8 cellular contexts compared by ENCODE assay signal in genomic region chr22:41526802-41527799, GRCh38. TPM values are rescaled to one million over a fixed set of nuclear protein-coding genes. Genes with fewer than 3 reads are reported as not detected.
DNase-seq lines count a peak whose midpoint lies in the region; ATAC-seq and TF ChIP-seq lines count a peak whose summit lies in the region.

No MANE protein-coding gene starts in this region.

- CTCF ChIA-PET in activated CD4-positive, alpha-beta memory T cell treated with anti-CD3 and anti-CD28 coated beads for 36 hours (lab: Charles Lee) = interaction anchor here (0.6 to 6.0 kb wide), 26 partner anchors 10 to 475 kb away, joined by 3 to 113 read pairs (median 3); partner anchors contain the start of genes ACO2, PHF5A and ZC3H7B
- CTCF ChIA-PET in naive thymus-derived CD4-positive, alpha-beta T cell (lab: Charles Lee) = interaction anchor here (0.6 to 5.2 kb wide), 5 partner anchors 14 to 732 kb away, joined by 3 to 77 read pairs (median 3); no protein-coding TSS in a partner anchor

- no peaks in the 10 kb centered on the region for H3K27me3 ChIP-seq in naive thymus-derived CD4-positive, alpha-beta T cell (ENCODE audit: control insufficient read depth in 2 of 2, insufficient read depth in 2 of 2, low read length in 2 of 2)

- H3K27me3 Mint-ChIP-seq in activated CD4-positive, alpha-beta memory T cell treated with anti-CD3 and anti-CD28 coated beads for 36 hours = no peaks in the 10 kb centered on the region
- no peaks in the 10 kb centered on the region for H3K27me3 Mint-ChIP-seq in naive thymus-derived CD4-positive, alpha-beta T cell

- H3K9me3 Mint-ChIP-seq in activated CD4-positive, alpha-beta memory T cell treated with anti-CD3 and anti-CD28 coated beads for 36 hours = no peaks in the 10 kb centered on the region
- no peaks in the 10 kb centered on the region for H3K9me3 Mint-ChIP-seq in naive thymus-derived CD4-positive, alpha-beta T cell

- TF ChIP-seq CTCF in LNCaP clone FGC (IDR thresholded peaks at IDR 0.05; ENCODE audit: control insufficient read depth, extremely low read depth, insufficient read depth) = peak; percentile 71

- H3K36me3 ChIP-seq in naive thymus-derived CD4-positive, alpha-beta T cell (ENCODE audit: control insufficient read depth in 2 of 3, insufficient read depth in 3 of 3, low read length in 3 of 3) = peaks cover 0 to 85% (median 3%) of the 10 kb centered on the region in 3 experiments

- H3K4me1 Mint-ChIP-seq in activated CD4-positive, alpha-beta memory T cell treated with anti-CD3 and anti-CD28 coated beads for 36 hours (ENCODE audit: low read depth) = peaks cover 14% of the 10 kb centered on the region
- H3K4me1 Mint-ChIP-seq in naive thymus-derived CD4-positive, alpha-beta T cell = peaks cover 0 to 25% (median 20%) of the 10 kb centered on the region in 7 donors

- peaks cover 31% of the 10 kb centered on the region for H3K36me3 Mint-ChIP-seq in activated CD4-positive, alpha-beta memory T cell treated with anti-CD3 and anti-CD28 coated beads for 36 hours
- peaks cover 0 to 10% (median 5%) of the 10 kb centered on the region in 5 donors for H3K36me3 Mint-ChIP-seq in naive thymus-derived CD4-positive, alpha-beta T cell

- H3K9me3 ChIP-seq in naive thymus-derived CD4-positive, alpha-beta T cell (ENCODE audit: control insufficient read depth in 2 of 3, low read length in 3 of 3) = no peaks in the 10 kb centered on the region

- peaks cover 10 to 16% of the 10 kb centered on the region in 2 donors for H3K4me1 ChIP-seq in naive thymus-derived CD4-positive, alpha-beta T cell (ENCODE audit: control insufficient read depth in 2 of 2, insufficient read depth in 2 of 2, low read length in 2 of 2)

- H3K4me3 Mint-ChIP-seq in activated CD4-positive, alpha-beta memory T cell treated with anti-CD3 and anti-CD28 coated beads for 36 hours = no peak overlapping the region
- no peak overlapping the region for H3K4me3 Mint-ChIP-seq in naive thymus-derived CD4-positive, alpha-beta T cell

- no peak overlapping the region for H3K4me3 ChIP-seq in LNCaP clone FGC (ENCODE audit: low read depth, low read length)
- H3K4me3 ChIP-seq in naive thymus-derived CD4-positive, alpha-beta T cell (ENCODE audit: low read length) = no peak overlapping the region

- peak; percentile 13 for DNase-seq in COR-L47 (lab: John Stamatoyannopoulos, UW)
- no peak for DNase-seq in LNCaP clone FGC (ENCODE audit: low read depth)
- DNase-seq in activated CD4-positive, alpha-beta memory T cell treated with anti-CD3 and anti-CD28 coated beads for 36 hours = peak; percentile 65
- peak; percentile 71 for DNase-seq in effector CD4-positive, alpha-beta T cell
- peak; percentile 36 to 75 (median 64) for DNase-seq in naive thymus-derived CD4-positive, alpha-beta T cell
- peak in 5 of 6 experiments; percentile 51 to 68 (median 63) for DNase-seq in stimulated activated naive CD4-positive, alpha-beta T cell (lab: John Stamatoyannopoulos, UW)

- ATAC-seq in naive thymus-derived CD4-positive, alpha-beta T cell = peak; percentile 78
- ATAC-seq in GM19463 (IDR thresholded peaks at IDR 0.05; ENCODE audit: unreplicated experiment) (no peak), GM21423 (IDR thresholded peaks at IDR 0.05; ENCODE audit: unreplicated experiment) (no peak)

- peak overlapping the region; percentile 38 for H3K27ac Mint-ChIP-seq in activated CD4-positive, alpha-beta memory T cell treated with anti-CD3 and anti-CD28 coated beads for 36 hours
- H3K27ac Mint-ChIP-seq in naive thymus-derived CD4-positive, alpha-beta T cell = peak overlapping the region in 7 of 9 donors; percentile 40 to 84 (median 77)

- POLR2A ChIA-PET in activated CD4-positive, alpha-beta memory T cell treated with anti-CD3 and anti-CD28 coated beads for 36 hours (lab: Charles Lee) = no interaction called here
- POLR2A ChIA-PET in naive thymus-derived CD4-positive, alpha-beta T cell (lab: Charles Lee) = interaction anchor here (0.8 to 1.4 kb wide), 2 partner anchors 9 to 123 kb away, joined by 3 read pairs; no protein-coding TSS in a partner anchor

- intact Hi-C loops in activated CD4-positive, alpha-beta memory T cell treated with anti-CD3 and anti-CD28 coated beads for 36 hours (cut with micrococcal nuclease) = no loop called here
- intact Hi-C loops in naive thymus-derived CD4-positive, alpha-beta T cell (cut with micrococcal nuclease) = loop anchor here (1.0 to 10.0 kb wide), 4 partner anchors 17 to 602 kb away; partner anchors contain the start of gene POLR3H (in 1 of the 2)

- H3K27ac ChIP-seq in naive thymus-derived CD4-positive, alpha-beta T cell (ENCODE audit: low read depth, low read length) = peak overlapping the region; percentile 48

RNA-seq across cellular contexts. Expression of gene POLR3H, which starts 17.2 kb away (rescaled TPM):
- total RNA-seq in activated CD4-positive, alpha-beta memory T cell treated with anti-CD3 and anti-CD28 coated beads for 36 hours = 10 to 100 TPM; 23.3 to 23.8 TPM
- total RNA-seq in naive thymus-derived CD4-positive, alpha-beta T cell = 10 to 100 TPM; 21.7 to 59.6 (median 28.5) TPM
- polyA plus RNA-seq in naive thymus-derived CD4-positive, alpha-beta T cell = 10 to 100 TPM; 24.2 to 32.2 TPM

RNA-seq across cellular contexts. Expression of gene CSDC2, which starts 33.7 kb away (rescaled TPM):
- not detected for total RNA-seq in activated CD4-positive, alpha-beta memory T cell treated with anti-CD3 and anti-CD28 coated beads for 36 hours
- total RNA-seq in naive thymus-derived CD4-positive, alpha-beta T cell = not detected
- not detected for polyA plus RNA-seq in naive thymus-derived CD4-positive, alpha-beta T cell

RNA-seq across cellular contexts. Expression of gene ACO2, which starts 58.2 kb away (rescaled TPM):
- 100 to 1,000 TPM; 103 to 105 TPM for total RNA-seq in activated CD4-positive, alpha-beta memory T cell treated with anti-CD3 and anti-CD28 coated beads for 36 hours
- total RNA-seq in naive thymus-derived CD4-positive, alpha-beta T cell = 10 to 100 TPM; 64.5 to 84.8 (median 70.3) TPM
- 100 to 1,000 TPM in 1 of 2 donors, 10 to 100 TPM in 1; 60.5 to 101 TPM for polyA plus RNA-seq in naive thymus-derived CD4-positive, alpha-beta T cell

RNA-seq across cellular contexts. Expression of gene PHF5A, which starts 58.6 kb away (rescaled TPM):
- total RNA-seq in activated CD4-positive, alpha-beta memory T cell treated with anti-CD3 and anti-CD28 coated beads for 36 hours = 10 to 100 TPM; 55.4 to 60.0 TPM
- total RNA-seq in naive thymus-derived CD4-positive, alpha-beta T cell = 10 to 100 TPM; 27.8 to 63.9 (median 36.0) TPM
- polyA plus RNA-seq in naive thymus-derived CD4-positive, alpha-beta T cell = 10 to 100 TPM; 22.4 to 25.8 TPM
